ENCODE assay signal across 8 cellular contexts in the genomic region with DNA sequence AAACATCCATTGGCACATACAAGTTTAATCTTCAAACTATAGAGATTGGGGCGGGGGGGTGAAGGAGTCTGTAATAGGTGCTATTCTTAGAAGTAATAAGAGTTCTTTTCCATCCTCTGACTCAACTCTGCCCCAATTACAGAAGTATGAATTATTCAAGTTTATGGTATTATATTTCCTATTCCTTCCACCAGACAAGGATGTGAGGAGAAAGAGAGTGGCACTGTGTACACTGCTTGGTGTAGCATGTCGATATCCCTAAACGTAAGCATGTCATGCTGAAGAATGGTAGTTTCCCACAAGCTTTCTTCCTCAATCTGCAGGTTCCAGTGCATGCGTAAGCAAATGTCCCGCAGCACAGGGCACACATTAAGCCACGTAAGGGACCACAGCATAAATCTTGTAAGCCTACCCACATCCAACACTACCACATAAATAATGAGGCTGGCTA. TPM values are rescaled to one million over a fixed set of nuclear protein-coding genes. Genes with fewer than 3 reads are reported as not detected.
DNase-seq lines count a peak whose midpoint lies in the region; ATAC-seq and TF ChIP-seq lines count a peak whose summit lies in the region.
"Had no signal": no experiment of that assay in that cellular context is flagged by ENCODE, and none has a peak within 500 bp of the region (broad histone marks: within the 10 kb centered on the region; RNA-seq: fewer than 3 reads in every experiment).

No MANE protein-coding gene starts in this region.

- intact Hi-C loops in spleen (cut with DNase I; ENCODE audit: low total_unique reads) = no loop called here

- no peak for ATAC-seq in WTC11

- H3K27me3 Mint-ChIP-seq in WTC11 (ENCODE audit: low read depth) = no peaks in the 10 kb centered on the region

- TF ChIP-seq CTCF in WTC11 (IDR thresholded peaks at IDR 0.05) (no peak), spleen (IDR thresholded peaks at IDR 0.05 in 8 of 11, conservative IDR thresholded peaks at IDR 0.05 in 3 of 11) (no peak)

- H3K9me3 ChIP-seq in iPS-15b (ENCODE audit: control insufficient read depth, insufficient read depth, low read length) (no peaks in the 10 kb centered on the region), spleen (no peaks in the 10 kb centered on the region)

- CTCF ChIA-PET in WTC11 (lab: Charles Lee) = interaction anchor here (0.8 to 1.4 kb wide), 3 partner anchors 30 to 67 kb away, joined by 3 to 5 read pairs (median 3); no protein-coding TSS in a partner anchor

- peak overlapping the region; percentile 30 for H3K9ac ChIP-seq in iPS-15b (ENCODE audit: low read depth, low read length)

- no peak overlapping the region for H3K4me3 Mint-ChIP-seq in WTC11

- H3K9me3 Mint-ChIP-seq in WTC11 = no peaks in the 10 kb centered on the region; the same call in 1 of the 2 replicates

- H3K27ac Mint-ChIP-seq in WTC11 = peak overlapping the region; percentile 23; the same call in 1 of the 2 replicates

- POLR2A ChIA-PET in WTC11 (lab: Charles Lee) = interaction anchor here (0.7 kb wide), 1 partner anchor 11 kb away, joined by 4 read pairs; no protein-coding TSS in a partner anchor

- H3K4me1 ChIP-seq in iPS-15b (ENCODE audit: control insufficient read depth, insufficient read depth, low read length) (peaks cover 22% of the 10 kb centered on the region), spleen (peaks cover 87 to 100% (median 99%) of the 10 kb centered on the region in 6 donors)

- H3K27ac ChIP-seq in spleen = peak overlapping the region in 6 of 8 donors; percentile 26 to 74 (median 64)

- H3K27me3 ChIP-seq in iPS-15b (ENCODE audit: control insufficient read depth, insufficient read depth, low read length) = no peaks in the 10 kb centered on the region
- no peaks in the 10 kb centered on the region for H3K27me3 ChIP-seq in spleen (replicated peaks in 1 of 7)

- H3K4me3 ChIP-seq in iPS-15b (ENCODE audit: low read depth, low read length) = no peak overlapping the region
- peak overlapping the region in 1 of 8 donors; percentile 7 for H3K4me3 ChIP-seq in spleen

- no peaks in the 10 kb centered on the region for H3K36me3 Mint-ChIP-seq in WTC11

- H3K36me3 ChIP-seq in iPS-15b (ENCODE audit: control insufficient read depth, insufficient read depth, low read length) (no peaks in the 10 kb centered on the region), spleen (no peaks in the 10 kb centered on the region)

- TF ChIP-seq POLR2A in spleen (IDR thresholded peaks at IDR 0.05) = no peak

- H3K4me1 Mint-ChIP-seq in WTC11 = peaks cover 68% of the 10 kb centered on the region

- DNase-seq in HCEC 1CT (peak; percentile 41), WTC11 (ENCODE audit: low spot score) (no peak), spleen (no peak), NOMO-1 (lab: John Stamatoyannopoulos, UW; ENCODE audit: unreplicated experiment in 2 of 2) (no peak), RPMI8226 (no peak), mesenteric fat pad (ENCODE audit: low spot score) (no peak)
- DNase-seq: NCI-H524 treated with DMSO at 0.1 percent for 48 hours had no signal

- 27 to 40% (median 31%) methylated on average over 6 of the region's 6 CpGs for WGBS in spleen, 5 donors

TF ChIP-seq in WTC11, 78 proteins besides CTCF, POLR2A, EP300 and RAD21:
- TF ChIP-seq JUN (CRISPR knock-in tag; IDR thresholded peaks at IDR 0.05) = no peak
- no peak for TF ChIP-seq ZNF138 (CRISPR knock-in tag; conservative IDR thresholded peaks at IDR 0.05)
- TF ChIP-seq ZNF219 (CRISPR knock-in tag; IDR thresholded peaks at IDR 0.05; ENCODE audit: borderline replicate concordance) = no peak

RNA-seq across cellular contexts. Expression of a gene that starts 14.1 kb away (rescaled TPM):
- total RNA-seq in WTC11 (2021) = 127 to 130 TPM (median 128 TPM) in 3 replicates
- 100 to 1,000 TPM in 4 of 7 donors, 10 to 100 TPM in 3; 50.7 to 146 (median 124) TPM for total RNA-seq in spleen
- polyA plus RNA-seq in spleen = 10 to 100 TPM; 10.3 to 35.9 (median 14.2) TPM
- 96.3 TPM for total RNA-seq in mesenteric fat pad
